8 cellular contexts compared by ENCODE assay signal in the genomic region with DNA sequence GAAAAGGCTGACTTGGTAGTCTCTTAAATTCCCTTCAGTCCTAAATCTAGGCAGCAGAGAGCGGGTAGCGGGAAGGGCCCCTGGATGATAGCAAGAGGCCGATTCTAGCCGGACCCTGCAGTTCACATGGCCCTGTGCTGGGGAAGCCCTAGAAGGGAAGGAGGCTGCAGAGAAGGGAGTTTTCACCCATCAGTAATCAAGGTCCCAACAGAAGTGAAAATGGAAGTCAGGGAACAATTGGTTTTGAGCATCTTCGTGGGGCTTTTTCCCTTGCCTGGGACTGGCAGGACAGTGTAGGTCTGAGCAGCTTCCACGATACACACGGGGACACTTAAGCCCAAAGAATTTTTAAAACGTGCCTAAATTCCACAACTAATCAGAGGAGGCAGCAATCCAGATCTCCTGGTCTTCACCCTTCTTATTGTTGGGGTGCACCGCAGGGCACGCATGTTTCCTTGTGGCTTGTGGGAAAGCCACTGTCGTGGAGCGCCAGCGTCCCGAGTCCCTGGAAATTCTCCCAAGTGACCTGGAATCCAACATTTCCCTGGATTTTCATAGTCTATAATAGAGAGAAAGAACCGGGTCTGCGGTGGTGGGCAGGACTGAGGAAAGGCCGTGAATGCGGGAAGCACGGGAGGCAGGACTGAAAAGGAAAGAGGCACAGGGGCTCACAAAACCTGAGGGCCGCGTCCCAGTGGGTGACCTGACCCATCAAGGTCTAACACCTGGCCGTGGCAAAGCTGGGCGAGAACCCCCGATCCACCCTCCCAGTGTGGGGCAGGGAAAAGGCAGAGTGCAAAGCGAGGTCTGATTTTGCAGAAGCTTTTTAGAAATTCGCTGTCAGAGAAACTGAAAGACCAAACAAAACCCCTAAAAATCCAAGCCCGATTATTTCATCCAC. TPM values are rescaled to one million over a fixed set of nuclear protein-coding genes. Genes with fewer than 3 reads are reported as not detected.
A peak's percentile ranks its signal among the peaks of the same experiment; 100 is the strongest.
DNase-seq lines count a peak whose midpoint lies in the region; ATAC-seq and TF ChIP-seq lines count a peak whose summit lies in the region.

No MANE protein-coding gene starts in this region.

- in situ Hi-C loops in G401 (cut with HindIII; ENCODE audit: low sequenced_read_pairs): no loop called here

- peak overlapping the region; percentile 53 for H3K4me3 ChIP-seq in H7 (ENCODE audit: insufficient read depth, low read depth, low read length)
- peak overlapping the region; percentile 49 to 64 for H3K4me3 ChIP-seq in right atrium auricular region

- DNase-seq in H7: no peak
- peak; percentile 21 for DNase-seq in activated CD8-positive, alpha-beta memory T cell treated with anti-CD3 and anti-CD28 coated beads, Interleukin-2, amount 50 U/mL, for 4 hours
- DNase-seq in right atrium auricular region (ENCODE audit: low spot score): no peak
- DNase-seq in stimulated activated CD8-positive, alpha-beta memory T cell treated with anti-CD3 and anti-CD28 coated beads, Interleukin-4, amount 100 ng/mL, for 48 hours: peak; percentile 32
- no peak for DNase-seq in GM19238 (ENCODE audit: insufficient read length, low spot score)
- DNase-seq in G401 (ENCODE audit: low spot score): no peak
- DNase-seq in cerebellar cortex (ENCODE audit: low spot score): no peak

- H3K9me3 ChIP-seq in right atrium auricular region: no peaks in the 10 kb centered on the region

- peaks cover 0 to 57% of the 10 kb centered on the region in 2 donors for H3K4me1 ChIP-seq in right atrium auricular region

- TF ChIP-seq CTCF in right atrium auricular region (IDR thresholded peaks at IDR 0.05): no peak

- ATAC-seq in HG03139 (IDR thresholded peaks at IDR 0.05; ENCODE audit: unreplicated experiment): no peak

- no peaks in the 10 kb centered on the region for H3K36me3 ChIP-seq in H7 (replicated peaks; ENCODE audit: control insufficient read depth, insufficient read depth, low read length)
- no peaks in the 10 kb centered on the region for H3K36me3 ChIP-seq in right atrium auricular region

- H3K27ac ChIP-seq in right atrium auricular region: peak overlapping the region; percentile 70 to 72

- H3K27me3 ChIP-seq in H7 (ENCODE audit: control insufficient read depth, insufficient read depth, low read length) (peaks cover 73% of the 10 kb centered on the region), right atrium auricular region (no peaks in the 10 kb centered on the region)

RNA-seq across cellular contexts. Expression of gene OAF, which starts 0.8 kb away (rescaled TPM):
- total RNA-seq in H7 (2014; rRNA removed; shearing (Covaris generic)): 11.6 and 15.8 TPM in 2 replicates
- 10 to 100 TPM; 27.9 to 43.6 TPM for total RNA-seq in right atrium auricular region
- total RNA-seq in G401 (2014; rRNA removed; shearing (Covaris generic)): 13.8 and 18.3 TPM in 2 replicates

RNA-seq across cellular contexts. Expression of gene POU2F3, which starts 29.9 kb away (rescaled TPM):
- total RNA-seq in H7 (2014; rRNA removed; shearing (Covaris generic)): 0.81 TPM in 1 of 2 replicates, not detected in the other
- not detected for total RNA-seq in right atrium auricular region
- not detected in 2 replicates for total RNA-seq in G401 (2014; rRNA removed; shearing (Covaris generic))

Comparison
In these comparisons a context has a peak if more than half of its experiments do, and no peak if none do; other contexts are left out.
1. DNase-seq: peak in activated CD8-positive, alpha-beta memory T cell treated with anti-CD3 and anti-CD28 coated beads, Interleukin-2, amount 50 U/mL, for 4 hours (single experiment) and stimulated activated CD8-positive, alpha-beta memory T cell treated with anti-CD3 and anti-CD28 coated beads, Interleukin-4, amount 100 ng/mL, for 48 hours (single experiment); none in H7 (single experiment), right atrium auricular region (single experiment), GM19238 (single experiment), G401 (single experiment) and cerebellar cortex (single experiment).